ENCODE assay signal across 16 cellular contexts in genomic region chr1:150477320-150477719, GRCh38. TPM values are rescaled to one million over a fixed set of nuclear protein-coding genes. Genes with fewer than 3 reads are reported as not detected.
A peak's percentile ranks its signal among the peaks of the same experiment; 100 is the strongest.
DNase-seq lines count a peak whose midpoint lies in the region; ATAC-seq and TF ChIP-seq lines count a peak whose summit lies in the region.
"Had no signal": no experiment of that assay in that cellular context is flagged by ENCODE, and none has a peak within 500 bp of the region (broad histone marks: within the 10 kb centered on the region; RNA-seq: fewer than 3 reads in every experiment).

No MANE protein-coding gene starts in this region.

- no peak for DNase-seq in CD4-positive, alpha-beta T cell
- peak; percentile 34 for DNase-seq in HPDE6-E6E7 (ENCODE audit: extremely low spot score)
- no peak for DNase-seq in naive thymus-derived CD4-positive, alpha-beta T cell
- no peak for DNase-seq in GM19238 (ENCODE audit: insufficient read length, low spot score)
- no peak for DNase-seq in NCI-H187 (lab: John Stamatoyannopoulos, UW)
- DNase-seq: activated CD8-positive, alpha-beta memory T cell treated with anti-CD3 and anti-CD28 coated beads for 24 hours; activated naive CD4-positive, alpha-beta T cell treated with Interleukin-2 at 50 U/mL for 16 hours; cerebellar nuclear complex; GOT3; stimulated activated CD4-positive, alpha-beta T cell treated with anti-CD3 and anti-CD28 coated beads, Interleukin-4, amount 100 ng/mL, for 4 hours; stimulated activated naive CD8-positive, alpha-beta T cell treated with anti-CD3 and anti-CD28 coated beads, Interleukin-15, Interleukin-2, amounts not matched to agents 100 U/mL and 50 U/mL, for 24 hours had no signal

- no peak for TF ChIP-seq CTCF in CD4-positive, alpha-beta T cell (IDR thresholded peaks at IDR 0.05)

- H3K4me1 Mint-ChIP-seq in CD4-positive, alpha-beta T cell (ENCODE audit: low read depth) = peaks cover 18% of the 10 kb centered on the region
- H3K4me1 Mint-ChIP-seq in naive thymus-derived CD4-positive, alpha-beta T cell = peaks cover 2 to 21% (median 16%) of the 10 kb centered on the region in 7 donors

- H3K27me3 Mint-ChIP-seq in CD4-positive, alpha-beta T cell = no peaks in the 10 kb centered on the region
- H3K27me3 Mint-ChIP-seq in naive thymus-derived CD4-positive, alpha-beta T cell = no peaks in the 10 kb centered on the region

- H3K9me3 Mint-ChIP-seq in CD4-positive, alpha-beta T cell = no peaks in the 10 kb centered on the region
- peaks cover 0 to 5% (median 0%) of the 10 kb centered on the region in 11 donors for H3K9me3 Mint-ChIP-seq in naive thymus-derived CD4-positive, alpha-beta T cell

- CTCF ChIA-PET in CD4-positive, alpha-beta T cell (lab: Charles Lee) = no interaction called here
- CTCF ChIA-PET in naive thymus-derived CD4-positive, alpha-beta T cell (lab: Charles Lee) = no interaction called here

- peak overlapping the region; percentile 67 for H3K27ac Mint-ChIP-seq in CD4-positive, alpha-beta T cell
- H3K27ac Mint-ChIP-seq in naive thymus-derived CD4-positive, alpha-beta T cell = peak overlapping the region in 8 of 9 donors; percentile 30 to 86 (median 77)

- H3K36me3 ChIP-seq in naive thymus-derived CD4-positive, alpha-beta T cell (ENCODE audit: control insufficient read depth in 2 of 3, insufficient read depth in 3 of 3, low read length in 3 of 3) = peaks cover 0 to 16% (median under 1%) of the 10 kb centered on the region in 3 experiments

- H3K36me3 Mint-ChIP-seq in CD4-positive, alpha-beta T cell (ENCODE audit: low read depth) = peaks cover 26% of the 10 kb centered on the region
- H3K36me3 Mint-ChIP-seq in naive thymus-derived CD4-positive, alpha-beta T cell = peaks cover 0 to 3% (median 0%) of the 10 kb centered on the region in 5 donors

- no peaks in the 10 kb centered on the region for H3K4me1 ChIP-seq in naive thymus-derived CD4-positive, alpha-beta T cell (ENCODE audit: control insufficient read depth in 2 of 2, insufficient read depth in 2 of 2, low read length in 2 of 2)

- no peaks in the 10 kb centered on the region for H3K9me3 ChIP-seq in CD4-positive, alpha-beta T cell (ENCODE audit: control insufficient read depth, low read length)
- H3K9me3 ChIP-seq in naive thymus-derived CD4-positive, alpha-beta T cell (ENCODE audit: control insufficient read depth in 2 of 3, low read length in 3 of 3) = no peaks in the 10 kb centered on the region

- H3K27ac ChIP-seq in CD4-positive, alpha-beta T cell (ENCODE audit: low read depth, low read length) = peak overlapping the region; percentile 14
- peak overlapping the region; percentile 39 for H3K27ac ChIP-seq in naive thymus-derived CD4-positive, alpha-beta T cell (ENCODE audit: low read depth, low read length)

- ATAC-seq in CD4-positive, alpha-beta T cell (ENCODE audit: poor library complexity) = no peak
- ATAC-seq in esophagus mucosa (peak; percentile 94), GM21528 (IDR thresholded peaks at IDR 0.05; ENCODE audit: low FRiP score, unreplicated experiment) (no peak), GM19328 (IDR thresholded peaks at IDR 0.05; ENCODE audit: unreplicated experiment) (no peak)
- no peak for ATAC-seq in naive thymus-derived CD4-positive, alpha-beta T cell
- ATAC-seq: stimulated activated naive CD8-positive, alpha-beta T cell treated with anti-CD3 and anti-CD28 coated beads, Interleukin-15, Interleukin-2, amounts not matched to agents 100 U/mL and 50 U/mL, for 24 hours had no signal

- intact Hi-C loops in CD4-positive, alpha-beta T cell (cut with DNase I, micrococcal nuclease) = no loop called here
- intact Hi-C loops in naive thymus-derived CD4-positive, alpha-beta T cell (cut with micrococcal nuclease) = no loop called here

- POLR2A ChIA-PET in CD4-positive, alpha-beta T cell (lab: Charles Lee) = no interaction called here
- POLR2A ChIA-PET in naive thymus-derived CD4-positive, alpha-beta T cell (lab: Charles Lee) = no interaction called here

- no peak overlapping the region for H3K4me3 Mint-ChIP-seq in CD4-positive, alpha-beta T cell
- H3K4me3 Mint-ChIP-seq in naive thymus-derived CD4-positive, alpha-beta T cell = no peak overlapping the region

- no peak overlapping the region for H3K4me3 ChIP-seq in naive thymus-derived CD4-positive, alpha-beta T cell (ENCODE audit: low read length)

- H3K27me3 ChIP-seq in CD4-positive, alpha-beta T cell (ENCODE audit: control insufficient read depth, insufficient read depth, low read length) = no peaks in the 10 kb centered on the region
- H3K27me3 ChIP-seq in naive thymus-derived CD4-positive, alpha-beta T cell (ENCODE audit: control insufficient read depth in 2 of 2, insufficient read depth in 2 of 2, low read length in 2 of 2) = no peaks in the 10 kb centered on the region

RNA-seq across cellular contexts. Expression of gene TARS2, which starts 9.9 kb away (rescaled TPM):
- total RNA-seq in CD4-positive, alpha-beta T cell = 10 to 100 TPM; 22.8 to 25.3 TPM
- 20.3 TPM for total RNA-seq in esophagus mucosa
- 10 to 100 TPM; 30.3 to 39.0 (median 36.4) TPM for total RNA-seq in naive thymus-derived CD4-positive, alpha-beta T cell
- 10 to 100 TPM; 28.3 to 29.4 TPM for polyA plus RNA-seq in naive thymus-derived CD4-positive, alpha-beta T cell

RNA-seq across cellular contexts. Expression of gene ECM1, which starts 30.6 kb away (rescaled TPM):
- total RNA-seq in CD4-positive, alpha-beta T cell = under 1 TPM in 1 of 2 experiments, not detected in 1; 0.31 TPM
- total RNA-seq in esophagus mucosa = 438 TPM
- total RNA-seq in naive thymus-derived CD4-positive, alpha-beta T cell = 1 to 10 TPM in 3 of 5 experiments, under 1 TPM in 2; 0.29 to 2.4 (median 1.4) TPM
- not detected for polyA plus RNA-seq in naive thymus-derived CD4-positive, alpha-beta T cell

RNA-seq across cellular contexts. Expression of gene FALEC, which starts 38.2 kb away (rescaled TPM):
- total RNA-seq in CD4-positive, alpha-beta T cell = not detected
- 1.6 TPM for total RNA-seq in esophagus mucosa
- 1 to 10 TPM in 1 of 5 experiments, under 1 TPM in 1, not detected in 3; 0.44 to 2.5 TPM for total RNA-seq in naive thymus-derived CD4-positive, alpha-beta T cell
- under 1 TPM in 1 of 2 donors, not detected in 1; 0.76 TPM for polyA plus RNA-seq in naive thymus-derived CD4-positive, alpha-beta T cell
- total RNA-seq: endothelial cell of umbilical vein, HT-29 had no signal
- polyA plus RNA-seq: endothelial cell of umbilical vein had no signal

Comparison
In these comparisons a context has a peak if more than half of its experiments do, and no peak if none do; other contexts are left out.
1. RNA of gene ECM1, which starts 30.6 kb away (total RNA-seq): 438 TPM in esophagus mucosa (single experiment); 0.29 to 2.4 TPM in naive thymus-derived CD4-positive, alpha-beta T cell and 0.31 TPM in CD4-positive, alpha-beta T cell; every median in the first group is over 100 times any median in the second.